Comparison of ENCODE assay signal across 1 cellular context in genomic region chr9:35603986-35604577, GRCh38.
A peak's percentile ranks its signal among the peaks of the same experiment; 100 is the strongest.
TF ChIP-seq lines count a peak whose summit lies in the region.

No MANE protein-coding gene starts in this region.

TF ChIP-seq in K562, 482 proteins besides CTCF, POLR2A, EP300 and RAD21 (continues in another document):
- TF ChIP-seq ZNF75A (CRISPR knock-in tag; IDR thresholded peaks at IDR 0.05) (no peak), HCFC1 (IDR thresholded peaks at IDR 0.05; ENCODE audit: low read depth, low read length) (peak; percentile 33; the same call in 1 of the 2 replicates), ZNF699 (CRISPR knock-in tag; IDR thresholded peaks at IDR 0.05; ENCODE audit: insufficient replicate concordance) (no peak), DPF2 (IDR thresholded peaks at IDR 0.05) (peak; percentile 55), KLF13 (tag; IDR thresholded peaks at IDR 0.05; ENCODE audit: borderline replicate concordance, low read depth) (no peak), USF2 (CRISPR knock-in tag; IDR thresholded peaks at IDR 0.05) (no peak), CHCHD3 (CRISPR knock-in tag; IDR thresholded peaks at IDR 0.05) (no peak), SRF (CRISPR knock-in tag; IDR thresholded peaks at IDR 0.05) (peak in 1 of 2 experiments; percentile 65; a peak in 2 of 4 replicates), ARID2 (IDR thresholded peaks at IDR 0.05) (no peak), ZNF507 (tag; conservative IDR thresholded peaks at IDR 0.05) (no peak), ZNF347 (CRISPR knock-in tag; IDR thresholded peaks at IDR 0.05; ENCODE audit: low read depth) (no peak), SMAD4 (CRISPR knock-in tag; conservative IDR thresholded peaks at IDR 0.05) (no peak), ZNF253 (CRISPR knock-in tag; conservative IDR thresholded peaks at IDR 0.05) (no peak), TEAD2 (tag; IDR thresholded peaks at IDR 0.05) (no peak), NFE2L1 (tag; IDR thresholded peaks at IDR 0.05; ENCODE audit: borderline replicate concordance, low read depth) (no peak), NR2F6 (CRISPR knock-in tag; IDR thresholded peaks at IDR 0.05) (no peak), YBX1 (IDR thresholded peaks at IDR 0.05) (no peak), SAFB (IDR thresholded peaks at IDR 0.05; ENCODE audit: borderline replicate concordance, low read depth, low read length) (no peak), NRF1 (conservative IDR thresholded peaks at IDR 0.05 in 1 of 2, IDR thresholded peaks at IDR 0.05 in 1 of 2) (peak; percentile 96 to 97), NONO (IDR thresholded peaks at IDR 0.05; ENCODE audit: low read depth in 2 of 2, low read length in 1 of 2) (no peak), CSDE1 (IDR thresholded peaks at IDR 0.05) (no peak), GTF2E2 (tag; IDR thresholded peaks at IDR 0.05) (no peak), DMBX1 (CRISPR knock-in tag; IDR thresholded peaks at IDR 0.05; ENCODE audit: borderline replicate concordance) (no peak), SMAD2 (IDR thresholded peaks at IDR 0.05; ENCODE audit: low read depth, low read length) (no peak), DEAF1 (CRISPR knock-in tag; IDR thresholded peaks at IDR 0.05) (no peak), ZNF584 (CRISPR knock-in tag; IDR thresholded peaks at IDR 0.05; ENCODE audit: low read depth) (no peak), GMEB1 (CRISPR knock-in tag; IDR thresholded peaks at IDR 0.05) (no peak), PHF8 (IDR thresholded peaks at IDR 0.05; ENCODE audit: borderline replicate concordance, low read length) (peak; percentile 47; the same call in 1 of the 2 replicates), TAF7 (tag; IDR thresholded peaks at IDR 0.05) (no peak), ZFPM2 (CRISPR knock-in tag; IDR thresholded peaks at IDR 0.05) (no peak), RNF2 (IDR thresholded peaks at IDR 0.05) (0 out of 2 replicates have a peak, but pooled peaks have one; percentile 7), ZFP30 (CRISPR knock-in tag; IDR thresholded peaks at IDR 0.05; ENCODE audit: borderline replicate concordance) (no peak), TBL1XR1 (IDR thresholded peaks at IDR 0.05; ENCODE audit: low read length in 2 of 2) (no peak), PTBP1 (IDR thresholded peaks at IDR 0.05; ENCODE audit: low read depth, low read length) (no peak), HDAC3 (IDR thresholded peaks at IDR 0.05; ENCODE audit: borderline replicate concordance, partially characterized antibody) (no peak), ZC3H8 (IDR thresholded peaks at IDR 0.05) (no peak), HDAC6 (IDR thresholded peaks at IDR 0.05; ENCODE audit: low read depth, low read length) (no peak), ZNF217 (CRISPR knock-in tag; IDR thresholded peaks at IDR 0.05) (no peak), TFAM (CRISPR knock-in tag; conservative IDR thresholded peaks at IDR 0.05) (no peak), ZNF311 (CRISPR knock-in tag; IDR thresholded peaks at IDR 0.05) (no peak), NBN (IDR thresholded peaks at IDR 0.05; ENCODE audit: low read depth) (no peak), COPS2 (conservative IDR thresholded peaks at IDR 0.05) (no peak), HMG20B (CRISPR knock-in tag; IDR thresholded peaks at IDR 0.05) (no peak), ZNF318 (IDR thresholded peaks at IDR 0.05; ENCODE audit: borderline replicate concordance in 1 of 2, low read depth in 1 of 2) (no peak), ZKSCAN1 (IDR thresholded peaks at IDR 0.05; ENCODE audit: low read depth, low read length) (no peak), GTF2F1 (IDR thresholded peaks at IDR 0.05; ENCODE audit: low read depth, low read length) (no peak), PHF21A (IDR thresholded peaks at IDR 0.05; ENCODE audit: borderline replicate concordance, low read depth) (no peak), PRPF4 (IDR thresholded peaks at IDR 0.05; ENCODE audit: insufficient read depth, low read depth, low read length, poor library complexity, severe bottlenecking) (no peak), KDM1A (IDR thresholded peaks at IDR 0.05) (no peak), ESRRA (IDR thresholded peaks at IDR 0.05; ENCODE audit: borderline replicate concordance, low read depth) (peak; percentile 66; the same call in 1 of the 2 replicates)
- TF ChIP-seq, protein P1, sequence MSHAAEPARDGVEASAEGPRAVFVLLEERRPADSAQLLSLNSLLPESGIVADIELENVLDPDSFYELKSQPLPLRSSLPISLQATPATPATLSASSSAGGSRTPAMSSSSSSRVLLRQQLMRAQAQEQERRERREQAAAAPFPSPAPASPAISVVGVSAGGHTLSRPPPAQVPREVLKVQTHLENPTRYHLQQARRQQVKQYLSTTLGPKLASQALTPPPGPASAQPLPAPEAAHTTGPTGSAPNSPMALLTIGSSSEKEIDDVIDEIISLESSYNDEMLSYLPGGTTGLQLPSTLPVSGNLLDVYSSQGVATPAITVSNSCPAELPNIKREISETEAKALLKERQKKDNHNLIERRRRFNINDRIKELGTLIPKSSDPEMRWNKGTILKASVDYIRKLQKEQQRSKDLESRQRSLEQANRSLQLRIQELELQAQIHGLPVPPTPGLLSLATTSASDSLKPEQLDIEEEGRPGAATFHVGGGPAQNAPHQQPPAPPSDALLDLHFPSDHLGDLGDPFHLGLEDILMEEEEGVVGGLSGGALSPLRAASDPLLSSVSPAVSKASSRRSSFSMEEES (CRISPR knock-in tag; IDR thresholded peaks at IDR 0.05), result no peak
- TF ChIP-seq, protein P2, sequence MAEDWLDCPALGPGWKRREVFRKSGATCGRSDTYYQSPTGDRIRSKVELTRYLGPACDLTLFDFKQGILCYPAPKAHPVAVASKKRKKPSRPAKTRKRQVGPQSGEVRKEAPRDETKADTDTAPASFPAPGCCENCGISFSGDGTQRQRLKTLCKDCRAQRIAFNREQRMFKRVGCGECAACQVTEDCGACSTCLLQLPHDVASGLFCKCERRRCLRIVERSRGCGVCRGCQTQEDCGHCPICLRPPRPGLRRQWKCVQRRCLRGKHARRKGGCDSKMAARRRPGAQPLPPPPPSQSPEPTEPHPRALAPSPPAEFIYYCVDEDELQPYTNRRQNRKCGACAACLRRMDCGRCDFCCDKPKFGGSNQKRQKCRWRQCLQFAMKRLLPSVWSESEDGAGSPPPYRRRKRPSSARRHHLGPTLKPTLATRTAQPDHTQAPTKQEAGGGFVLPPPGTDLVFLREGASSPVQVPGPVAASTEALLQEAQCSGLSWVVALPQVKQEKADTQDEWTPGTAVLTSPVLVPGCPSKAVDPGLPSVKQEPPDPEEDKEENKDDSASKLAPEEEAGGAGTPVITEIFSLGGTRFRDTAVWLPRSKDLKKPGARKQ (CRISPR knock-in tag; IDR thresholded peaks at IDR 0.05), result no peak
- TF ChIP-seq, protein P3, sequence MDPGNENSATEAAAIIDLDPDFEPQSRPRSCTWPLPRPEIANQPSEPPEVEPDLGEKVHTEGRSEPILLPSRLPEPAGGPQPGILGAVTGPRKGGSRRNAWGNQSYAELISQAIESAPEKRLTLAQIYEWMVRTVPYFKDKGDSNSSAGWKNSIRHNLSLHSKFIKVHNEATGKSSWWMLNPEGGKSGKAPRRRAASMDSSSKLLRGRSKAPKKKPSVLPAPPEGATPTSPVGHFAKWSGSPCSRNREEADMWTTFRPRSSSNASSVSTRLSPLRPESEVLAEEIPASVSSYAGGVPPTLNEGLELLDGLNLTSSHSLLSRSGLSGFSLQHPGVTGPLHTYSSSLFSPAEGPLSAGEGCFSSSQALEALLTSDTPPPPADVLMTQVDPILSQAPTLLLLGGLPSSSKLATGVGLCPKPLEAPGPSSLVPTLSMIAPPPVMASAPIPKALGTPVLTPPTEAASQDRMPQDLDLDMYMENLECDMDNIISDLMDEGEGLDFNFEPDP (CRISPR knock-in tag; IDR thresholded peaks at IDR 0.05), result 0 out of 2 replicates have a peak, but pooled peaks have one; percentile 25
- TF ChIP-seq, protein P4, sequence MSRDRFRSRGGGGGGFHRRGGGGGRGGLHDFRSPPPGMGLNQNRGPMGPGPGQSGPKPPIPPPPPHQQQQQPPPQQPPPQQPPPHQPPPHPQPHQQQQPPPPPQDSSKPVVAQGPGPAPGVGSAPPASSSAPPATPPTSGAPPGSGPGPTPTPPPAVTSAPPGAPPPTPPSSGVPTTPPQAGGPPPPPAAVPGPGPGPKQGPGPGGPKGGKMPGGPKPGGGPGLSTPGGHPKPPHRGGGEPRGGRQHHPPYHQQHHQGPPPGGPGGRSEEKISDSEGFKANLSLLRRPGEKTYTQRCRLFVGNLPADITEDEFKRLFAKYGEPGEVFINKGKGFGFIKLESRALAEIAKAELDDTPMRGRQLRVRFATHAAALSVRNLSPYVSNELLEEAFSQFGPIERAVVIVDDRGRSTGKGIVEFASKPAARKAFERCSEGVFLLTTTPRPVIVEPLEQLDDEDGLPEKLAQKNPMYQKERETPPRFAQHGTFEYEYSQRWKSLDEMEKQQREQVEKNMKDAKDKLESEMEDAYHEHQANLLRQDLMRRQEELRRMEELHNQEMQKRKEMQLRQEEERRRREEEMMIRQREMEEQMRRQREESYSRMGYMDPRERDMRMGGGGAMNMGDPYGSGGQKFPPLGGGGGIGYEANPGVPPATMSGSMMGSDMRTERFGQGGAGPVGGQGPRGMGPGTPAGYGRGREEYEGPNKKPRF (IDR thresholded peaks at IDR 0.05; ENCODE audit: low read depth, low read length), result no peak
